16 cellular contexts compared by ENCODE assay signal in the genomic region with DNA sequence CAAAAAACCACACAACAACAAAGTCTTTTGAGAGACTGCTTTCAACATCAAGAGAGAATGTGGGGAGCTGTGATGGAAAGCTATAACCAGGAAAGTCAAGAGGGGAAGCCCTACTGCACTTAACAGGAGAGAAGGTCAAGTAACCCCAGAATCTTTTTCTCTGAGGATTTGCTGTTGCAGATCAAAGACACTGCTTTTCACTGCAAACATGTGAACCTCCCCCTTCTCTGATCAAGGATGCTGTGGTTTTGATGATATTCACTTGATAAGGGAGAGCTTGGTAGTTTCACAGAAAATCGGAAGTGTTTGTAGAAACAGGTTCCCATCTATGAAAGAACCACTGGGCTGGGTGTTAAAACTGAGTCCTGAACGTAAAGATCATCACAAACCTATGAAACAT. TPM values are rescaled to one million over a fixed set of nuclear protein-coding genes. Genes with fewer than 3 reads are reported as not detected.
DNase-seq lines count a peak whose midpoint lies in the region; ATAC-seq, FAIRE-seq and TF ChIP-seq lines count a peak whose summit lies in the region.
"Had no signal": no experiment of that assay in that cellular context is flagged by ENCODE, and none has a peak within 500 bp of the region (broad histone marks: within the 10 kb centered on the region; RNA-seq: fewer than 3 reads in every experiment).

No MANE protein-coding gene starts in this region.

- H3K4me2 ChIP-seq in keratinocyte (ENCODE audit: control insufficient read depth, extremely low read depth, insufficient read depth, low read depth, low read length) = no peak overlapping the region

- intact Hi-C loops in activated CD8-positive, alpha-beta T cell treated with anti-CD3 and anti-CD28 coated beads for 36 hours (cut with micrococcal nuclease) = no loop called here

- no peaks in the 10 kb centered on the region for H3K27me3 Mint-ChIP-seq in activated naive CD4-positive, alpha-beta T cell treated with anti-CD3 and anti-CD28 coated beads, Interleukin-2, amount 50 U/mL, for 24 hours
- no peaks in the 10 kb centered on the region for H3K27me3 Mint-ChIP-seq in activated CD8-positive, alpha-beta T cell treated with anti-CD3 and anti-CD28 coated beads for 36 hours

- ATAC-seq in activated CD8-positive, alpha-beta T cell treated with anti-CD3 and anti-CD28 coated beads for 36 hours = peak; percentile 37
- ATAC-seq in HG03159 (IDR thresholded peaks at IDR 0.05; ENCODE audit: unreplicated experiment) (no peak), GM21717 (IDR thresholded peaks at IDR 0.05; ENCODE audit: unreplicated experiment) (no peak)
- ATAC-seq: gastrocnemius medialis had no signal

- dilution Hi-C loops in keratinocyte (cut with MboI; ENCODE audit: extremely low pct_ligation_motif_present, low sequenced_read_pairs) = no loop called here

- no peak overlapping the region for H3K4me3 ChIP-seq in keratinocyte (ENCODE audit: control insufficient read depth in 2 of 3, extremely low read depth in 1 of 3, insufficient read depth in 2 of 3, low read depth in 1 of 3, low read length in 3 of 3)
- H3K4me3 ChIP-seq: gastrocnemius medialis, skin epidermis had no signal

- FAIRE-seq in keratinocyte (lab: Jason Lieb, UNC) = no peak
- FAIRE-seq: HTR-8/SVneo had no signal

- H3K9me1 ChIP-seq in keratinocyte (ENCODE audit: control insufficient read depth, extremely low read depth, insufficient read depth, low read length) = no peaks in the 10 kb centered on the region

- peak overlapping the region; percentile 1 for H3K27ac ChIP-seq in keratinocyte (ENCODE audit: control insufficient read depth, insufficient read depth, low read length)
- H3K27ac ChIP-seq: gastrocnemius medialis had no signal

- no peaks in the 10 kb centered on the region for H3K9me3 ChIP-seq in keratinocyte (ENCODE audit: control insufficient read depth, low read depth, low read length)
- H3K9me3 ChIP-seq: gastrocnemius medialis had no signal

- DNase-seq in activated naive CD4-positive, alpha-beta T cell treated with Interleukin-2 at 50 U/mL for 16 hours = no peak
- DNase-seq in activated CD8-positive, alpha-beta T cell treated with anti-CD3 and anti-CD28 coated beads for 36 hours = peak; percentile 20
- no peak for DNase-seq in keratinocyte (ENCODE audit: low read depth, low spot score)
- DNase-seq in NCI-H526 treated with DMSO at 0.1 percent for 48 hours (lab: John Stamatoyannopoulos, UW) = no peak
- DNase-seq in DMS 273 (lab: John Stamatoyannopoulos, UW; ENCODE audit: unreplicated experiment) = no peak
- DNase-seq: DMS79 treated with DMSO at 0.1 percent for 48 hours, gastrocnemius medialis, MV-4-11, NCI-H2107, substantia nigra had no signal

- CTCF ChIA-PET in activated CD8-positive, alpha-beta T cell treated with anti-CD3 and anti-CD28 coated beads for 36 hours (lab: Charles Lee) = interaction anchor here (1.2 to 10.9 kb wide), 4 partner anchors 12 to 242 kb away, joined by 3 to 99 read pairs (median 18); no protein-coding TSS in a partner anchor

- no peak overlapping the region for H3K9ac ChIP-seq in keratinocyte (ENCODE audit: control insufficient read depth, extremely low read depth, insufficient read depth, low read length)

- H3K79me2 ChIP-seq in keratinocyte (ENCODE audit: control insufficient read depth, insufficient read depth, low read length) = peaks cover 51% of the 10 kb centered on the region

- no peak overlapping the region for H2AFZ ChIP-seq in keratinocyte (ENCODE audit: control insufficient read depth, low read length)

- peak overlapping the region; percentile 47 for H3K27ac Mint-ChIP-seq in activated naive CD4-positive, alpha-beta T cell treated with anti-CD3 and anti-CD28 coated beads, Interleukin-2, amount 50 U/mL, for 24 hours
- peak overlapping the region; percentile 48 for H3K27ac Mint-ChIP-seq in activated CD8-positive, alpha-beta T cell treated with anti-CD3 and anti-CD28 coated beads for 36 hours

- no peaks in the 10 kb centered on the region for H4K20me1 ChIP-seq in keratinocyte (ENCODE audit: control insufficient read depth, extremely low read depth, insufficient read depth, low read length)

- H3K36me3 ChIP-seq in keratinocyte (ENCODE audit: control insufficient read depth in 2 of 2, extremely low read depth in 1 of 2, insufficient read depth in 2 of 2, low read length in 2 of 2) = peaks cover 12 to 25% of the 10 kb centered on the region in 2 experiments

- peaks cover 23% of the 10 kb centered on the region for H3K36me3 Mint-ChIP-seq in activated naive CD4-positive, alpha-beta T cell treated with anti-CD3 and anti-CD28 coated beads, Interleukin-2, amount 50 U/mL, for 24 hours
- H3K36me3 Mint-ChIP-seq in activated CD8-positive, alpha-beta T cell treated with anti-CD3 and anti-CD28 coated beads for 36 hours (ENCODE audit: low read depth) = peaks cover 72% of the 10 kb centered on the region

- H3K27me3 ChIP-seq in keratinocyte (ENCODE audit: control insufficient read depth, extremely low read depth, insufficient read depth, low read length) = no peaks in the 10 kb centered on the region
- H3K27me3 ChIP-seq: gastrocnemius medialis had no signal

- H3K4me1 ChIP-seq in keratinocyte (ENCODE audit: control insufficient read depth, extremely low read depth, insufficient read depth, low read length) = peaks cover 46% of the 10 kb centered on the region

- POLR2A ChIA-PET in activated CD8-positive, alpha-beta T cell treated with anti-CD3 and anti-CD28 coated beads for 36 hours (lab: Charles Lee) = interaction anchor here (1.0 kb wide), 1 partner anchor 9 kb away, joined by 3 read pairs; no protein-coding TSS in a partner anchor

- H3K4me1 Mint-ChIP-seq in activated naive CD4-positive, alpha-beta T cell treated with anti-CD3 and anti-CD28 coated beads, Interleukin-2, amount 50 U/mL, for 24 hours = peaks cover 68% of the 10 kb centered on the region
- peaks cover 57% of the 10 kb centered on the region for H3K4me1 Mint-ChIP-seq in activated CD8-positive, alpha-beta T cell treated with anti-CD3 and anti-CD28 coated beads for 36 hours (ENCODE audit: low read depth)

- TF ChIP-seq CTCF in activated CD8-positive, alpha-beta T cell treated with anti-CD3 and anti-CD28 coated beads for 36 hours (IDR thresholded peaks at IDR 0.05) = no peak
- no peak for TF ChIP-seq CTCF in keratinocyte (optimal IDR thresholded peaks at IDR 0.05 in 1 of 3, IDR thresholded peaks at IDR 0.05 in 1 of 3, conservative IDR thresholded peaks at IDR 0.05 in 1 of 3; ENCODE audit: extremely low read depth in 1 of 3, insufficient read depth in 2 of 3, low read length in 3 of 3)

- peak overlapping the region; percentile 37 for H3K4me3 Mint-ChIP-seq in activated naive CD4-positive, alpha-beta T cell treated with anti-CD3 and anti-CD28 coated beads, Interleukin-2, amount 50 U/mL, for 24 hours
- H3K4me3 Mint-ChIP-seq in activated CD8-positive, alpha-beta T cell treated with anti-CD3 and anti-CD28 coated beads for 36 hours = peak overlapping the region; percentile 28

- no peaks in the 10 kb centered on the region for H3K9me3 Mint-ChIP-seq in activated naive CD4-positive, alpha-beta T cell treated with anti-CD3 and anti-CD28 coated beads, Interleukin-2, amount 50 U/mL, for 24 hours
- H3K9me3 Mint-ChIP-seq in activated CD8-positive, alpha-beta T cell treated with anti-CD3 and anti-CD28 coated beads for 36 hours = no peaks in the 10 kb centered on the region

RNA-seq across cellular contexts. Expression of a gene that starts 4.8 kb away (rescaled TPM):
- 10 to 100 TPM; 47.7 to 47.9 TPM for total RNA-seq in activated CD8-positive, alpha-beta T cell treated with anti-CD3 and anti-CD28 coated beads for 36 hours
- polyA plus RNA-seq in keratinocyte = 16.7 to 22.3 TPM (median 21.2 TPM) in 3 replicates
- 16.0 TPM for polyA plus RNA-seq in keratinocyte (2011; ENCODE audit: low read depth)
- 11.0 and 14.0 TPM in 2 replicates for polyA plus RNA-seq in keratinocyte (2011; cell fraction: cytosol; rRNA removed)
- polyA plus RNA-seq in keratinocyte (2011; cell fraction: nucleus; rRNA removed) = 34.6 and 39.9 TPM in 2 replicates
- 20.3 and 25.8 TPM in 2 replicates for polyA plus RNA-seq in keratinocyte (2012; ENCODE audit: low replicate concordance)
- polyA minus RNA-seq in keratinocyte = 23.1 to 53.1 TPM (median 42.1 TPM) in 3 replicates
- polyA minus RNA-seq in keratinocyte (2011; cell fraction: cytosol; rRNA and poly(A)+ RNA removed) = 25.3 TPM
- 31.2 and 45.8 TPM in 2 replicates for polyA minus RNA-seq in keratinocyte (2011; cell fraction: nucleus; rRNA and poly(A)+ RNA removed)

RNA-seq across cellular contexts. Expression of a gene that starts 33.8 kb away (rescaled TPM):
- not detected for total RNA-seq in activated CD8-positive, alpha-beta T cell treated with anti-CD3 and anti-CD28 coated beads for 36 hours
- not detected in 3 replicates for polyA plus RNA-seq in keratinocyte
- not detected for polyA plus RNA-seq in keratinocyte (2011; ENCODE audit: low read depth)
- not detected in 2 replicates for polyA plus RNA-seq in keratinocyte (2011; cell fraction: cytosol; rRNA removed)
- not detected in 2 replicates for polyA plus RNA-seq in keratinocyte (2011; cell fraction: nucleus; rRNA removed)
- polyA plus RNA-seq in keratinocyte (2012; ENCODE audit: low replicate concordance) = not detected in 2 replicates
- polyA minus RNA-seq in keratinocyte = not detected in 3 replicates
- not detected for polyA minus RNA-seq in keratinocyte (2011; cell fraction: cytosol; rRNA and poly(A)+ RNA removed)
- not detected in 2 replicates for polyA minus RNA-seq in keratinocyte (2011; cell fraction: nucleus; rRNA and poly(A)+ RNA removed)
- total RNA-seq: gastrocnemius medialis, osteoblast had no signal
